In the genomic region with DNA sequence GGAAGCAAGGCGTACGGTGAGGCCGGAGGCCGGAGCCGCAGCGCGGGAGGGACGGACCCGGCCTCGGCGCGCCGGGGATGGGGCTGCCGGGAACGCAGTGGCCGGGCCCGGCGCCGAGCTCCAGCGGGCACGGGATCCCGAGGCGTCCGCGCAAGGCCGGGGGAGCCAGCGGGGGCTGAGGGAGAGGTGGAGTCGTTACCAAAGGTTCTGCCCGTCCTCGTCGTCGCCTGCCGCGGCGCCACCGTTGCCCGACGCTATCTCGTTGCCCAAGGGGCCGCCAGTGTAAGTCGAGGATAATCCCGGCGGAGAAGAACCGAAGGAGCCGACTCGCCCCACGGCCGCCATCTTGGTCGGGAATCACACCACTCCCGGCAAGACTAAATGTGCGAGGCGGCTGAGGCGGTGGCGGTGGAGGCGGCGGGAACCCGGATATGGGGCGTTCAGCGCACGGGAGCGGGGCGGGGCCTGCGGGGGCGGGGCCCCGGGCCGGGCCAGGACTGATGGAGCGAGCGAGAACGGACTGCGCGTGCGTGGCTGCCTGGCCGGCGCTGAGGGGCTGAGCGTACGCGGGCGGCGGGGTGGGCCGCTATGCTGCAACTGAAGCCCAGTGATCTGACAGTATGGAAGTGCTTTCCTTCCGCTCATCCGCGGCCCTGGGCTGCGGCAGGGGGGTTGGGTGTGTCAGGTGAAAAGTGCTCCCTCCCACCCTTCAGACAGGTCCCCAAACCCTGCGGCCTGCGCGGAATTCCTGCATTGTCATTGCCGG, we compare ENCODE assay signal across 1 cellular context.
A peak's percentile ranks its signal among the peaks of the same experiment; 100 is the strongest.
TF ChIP-seq lines count a peak whose summit lies in the region.

A gene (minus strand): TSS at position 433 of the 766 bp plus-strand sequence. CDS start 88 bp downstream, at position 345.

TF ChIP-seq in HEK293, 187 proteins besides CTCF, POLR2A, EP300 and RAD21 (continued from another document):
- TF ChIP-seq, protein P1, sequence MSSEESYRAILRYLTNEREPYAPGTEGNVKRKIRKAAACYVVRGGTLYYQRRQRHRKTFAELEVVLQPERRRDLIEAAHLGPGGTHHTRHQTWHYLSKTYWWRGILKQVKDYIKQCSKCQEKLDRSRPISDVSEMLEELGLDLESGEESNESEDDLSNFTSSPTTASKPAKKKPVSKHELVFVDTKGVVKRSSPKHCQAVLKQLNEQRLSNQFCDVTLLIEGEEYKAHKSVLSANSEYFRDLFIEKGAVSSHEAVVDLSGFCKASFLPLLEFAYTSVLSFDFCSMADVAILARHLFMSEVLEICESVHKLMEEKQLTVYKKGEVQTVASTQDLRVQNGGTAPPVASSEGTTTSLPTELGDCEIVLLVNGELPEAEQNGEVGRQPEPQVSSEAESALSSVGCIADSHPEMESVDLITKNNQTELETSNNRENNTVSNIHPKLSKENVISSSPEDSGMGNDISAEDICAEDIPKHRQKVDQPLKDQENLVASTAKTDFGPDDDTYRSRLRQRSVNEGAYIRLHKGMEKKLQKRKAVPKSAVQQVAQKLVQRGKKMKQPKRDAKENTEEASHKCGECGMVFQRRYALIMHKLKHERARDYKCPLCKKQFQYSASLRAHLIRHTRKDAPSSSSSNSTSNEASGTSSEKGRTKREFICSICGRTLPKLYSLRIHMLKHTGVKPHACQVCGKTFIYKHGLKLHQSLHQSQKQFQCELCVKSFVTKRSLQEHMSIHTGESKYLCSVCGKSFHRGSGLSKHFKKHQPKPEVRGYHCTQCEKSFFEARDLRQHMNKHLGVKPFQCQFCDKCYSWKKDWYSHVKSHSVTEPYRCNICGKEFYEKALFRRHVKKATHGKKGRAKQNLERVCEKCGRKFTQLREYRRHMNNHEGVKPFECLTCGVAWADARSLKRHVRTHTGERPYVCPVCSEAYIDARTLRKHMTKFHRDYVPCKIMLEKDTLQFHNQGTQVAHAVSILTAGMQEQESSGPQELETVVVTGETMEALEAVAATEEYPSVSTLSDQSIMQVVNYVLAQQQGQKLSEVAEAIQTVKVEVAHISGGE (tag by site-specific recombination; conservative IDR thresholded peaks at IDR 0.05; ENCODE audit: low read depth): 0 out of 2 replicates have a peak, but pooled peaks have one; percentile 27
- TF ChIP-seq SCRT2 (tag by site-specific recombination; IDR thresholded peaks at IDR 0.05) (no peak), ZNF311 (tag by site-specific recombination; IDR thresholded peaks at IDR 0.05; ENCODE audit: borderline replicate concordance) (no peak), ZNF610 (tag by site-specific recombination; IDR thresholded peaks at IDR 0.05; ENCODE audit: borderline replicate concordance) (no peak), ZNF184 (tag by site-specific recombination; IDR thresholded peaks at IDR 0.05) (no peak), YY2 (tag by site-specific recombination; IDR thresholded peaks at IDR 0.05) (peak; percentile 70; the same call in 1 of the 2 replicates), PRDM1 (tag by site-specific recombination; IDR thresholded peaks at IDR 0.05) (no peak), ZNF548 (tag by site-specific recombination; IDR thresholded peaks at IDR 0.05) (no peak), ZNF555 (tag by site-specific recombination; conservative IDR thresholded peaks at IDR 0.05) (no peak), GLIS2 (tag by site-specific recombination; IDR thresholded peaks at IDR 0.05) (no peak), KLF7 (tag by site-specific recombination; IDR thresholded peaks at IDR 0.05; ENCODE audit: borderline replicate concordance) (no peak), ZEB2 (tag by site-specific recombination; IDR thresholded peaks at IDR 0.05) (0 out of 2 replicates have a peak, but pooled peaks have one; percentile 69), ZNF785 (tag by site-specific recombination; IDR thresholded peaks at IDR 0.05) (no peak), IKZF3 (tag by site-specific recombination; IDR thresholded peaks at IDR 0.05) (peak; percentile 33; the same call in 1 of the 2 replicates), ZNF121 (tag by site-specific recombination; IDR thresholded peaks at IDR 0.05) (0 out of 2 replicates have a peak, but pooled peaks have one; percentile 10), ZNF433 (tag by site-specific recombination; IDR thresholded peaks at IDR 0.05; ENCODE audit: low read depth) (no peak)
- TF ChIP-seq, protein P2, sequence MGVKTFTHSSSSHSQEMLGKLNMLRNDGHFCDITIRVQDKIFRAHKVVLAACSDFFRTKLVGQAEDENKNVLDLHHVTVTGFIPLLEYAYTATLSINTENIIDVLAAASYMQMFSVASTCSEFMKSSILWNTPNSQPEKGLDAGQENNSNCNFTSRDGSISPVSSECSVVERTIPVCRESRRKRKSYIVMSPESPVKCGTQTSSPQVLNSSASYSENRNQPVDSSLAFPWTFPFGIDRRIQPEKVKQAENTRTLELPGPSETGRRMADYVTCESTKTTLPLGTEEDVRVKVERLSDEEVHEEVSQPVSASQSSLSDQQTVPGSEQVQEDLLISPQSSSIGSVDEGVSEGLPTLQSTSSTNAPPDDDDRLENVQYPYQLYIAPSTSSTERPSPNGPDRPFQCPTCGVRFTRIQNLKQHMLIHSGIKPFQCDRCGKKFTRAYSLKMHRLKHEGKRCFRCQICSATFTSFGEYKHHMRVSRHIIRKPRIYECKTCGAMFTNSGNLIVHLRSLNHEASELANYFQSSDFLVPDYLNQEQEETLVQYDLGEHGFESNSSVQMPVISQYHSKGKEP (tag by site-specific recombination; IDR thresholded peaks at IDR 0.05): no peak
- TF ChIP-seq, protein P3, sequence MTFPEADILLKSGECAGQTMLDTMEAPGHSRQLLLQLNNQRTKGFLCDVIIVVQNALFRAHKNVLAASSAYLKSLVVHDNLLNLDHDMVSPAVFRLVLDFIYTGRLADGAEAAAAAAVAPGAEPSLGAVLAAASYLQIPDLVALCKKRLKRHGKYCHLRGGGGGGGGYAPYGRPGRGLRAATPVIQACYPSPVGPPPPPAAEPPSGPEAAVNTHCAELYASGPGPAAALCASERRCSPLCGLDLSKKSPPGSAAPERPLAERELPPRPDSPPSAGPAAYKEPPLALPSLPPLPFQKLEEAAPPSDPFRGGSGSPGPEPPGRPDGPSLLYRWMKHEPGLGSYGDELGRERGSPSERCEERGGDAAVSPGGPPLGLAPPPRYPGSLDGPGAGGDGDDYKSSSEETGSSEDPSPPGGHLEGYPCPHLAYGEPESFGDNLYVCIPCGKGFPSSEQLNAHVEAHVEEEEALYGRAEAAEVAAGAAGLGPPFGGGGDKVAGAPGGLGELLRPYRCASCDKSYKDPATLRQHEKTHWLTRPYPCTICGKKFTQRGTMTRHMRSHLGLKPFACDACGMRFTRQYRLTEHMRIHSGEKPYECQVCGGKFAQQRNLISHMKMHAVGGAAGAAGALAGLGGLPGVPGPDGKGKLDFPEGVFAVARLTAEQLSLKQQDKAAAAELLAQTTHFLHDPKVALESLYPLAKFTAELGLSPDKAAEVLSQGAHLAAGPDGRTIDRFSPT (tag by site-specific recombination; IDR thresholded peaks at IDR 0.05): no peak
- TF ChIP-seq, protein P4, sequence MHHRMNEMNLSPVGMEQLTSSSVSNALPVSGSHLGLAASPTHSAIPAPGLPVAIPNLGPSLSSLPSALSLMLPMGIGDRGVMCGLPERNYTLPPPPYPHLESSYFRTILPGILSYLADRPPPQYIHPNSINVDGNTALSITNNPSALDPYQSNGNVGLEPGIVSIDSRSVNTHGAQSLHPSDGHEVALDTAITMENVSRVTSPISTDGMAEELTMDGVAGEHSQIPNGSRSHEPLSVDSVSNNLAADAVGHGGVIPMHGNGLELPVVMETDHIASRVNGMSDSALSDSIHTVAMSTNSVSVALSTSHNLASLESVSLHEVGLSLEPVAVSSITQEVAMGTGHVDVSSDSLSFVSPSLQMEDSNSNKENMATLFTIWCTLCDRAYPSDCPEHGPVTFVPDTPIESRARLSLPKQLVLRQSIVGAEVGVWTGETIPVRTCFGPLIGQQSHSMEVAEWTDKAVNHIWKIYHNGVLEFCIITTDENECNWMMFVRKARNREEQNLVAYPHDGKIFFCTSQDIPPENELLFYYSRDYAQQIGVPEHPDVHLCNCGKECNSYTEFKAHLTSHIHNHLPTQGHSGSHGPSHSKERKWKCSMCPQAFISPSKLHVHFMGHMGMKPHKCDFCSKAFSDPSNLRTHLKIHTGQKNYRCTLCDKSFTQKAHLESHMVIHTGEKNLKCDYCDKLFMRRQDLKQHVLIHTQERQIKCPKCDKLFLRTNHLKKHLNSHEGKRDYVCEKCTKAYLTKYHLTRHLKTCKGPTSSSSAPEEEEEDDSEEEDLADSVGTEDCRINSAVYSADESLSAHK (tag by site-specific recombination; IDR thresholded peaks at IDR 0.05): no peak
- TF ChIP-seq, protein P5, sequence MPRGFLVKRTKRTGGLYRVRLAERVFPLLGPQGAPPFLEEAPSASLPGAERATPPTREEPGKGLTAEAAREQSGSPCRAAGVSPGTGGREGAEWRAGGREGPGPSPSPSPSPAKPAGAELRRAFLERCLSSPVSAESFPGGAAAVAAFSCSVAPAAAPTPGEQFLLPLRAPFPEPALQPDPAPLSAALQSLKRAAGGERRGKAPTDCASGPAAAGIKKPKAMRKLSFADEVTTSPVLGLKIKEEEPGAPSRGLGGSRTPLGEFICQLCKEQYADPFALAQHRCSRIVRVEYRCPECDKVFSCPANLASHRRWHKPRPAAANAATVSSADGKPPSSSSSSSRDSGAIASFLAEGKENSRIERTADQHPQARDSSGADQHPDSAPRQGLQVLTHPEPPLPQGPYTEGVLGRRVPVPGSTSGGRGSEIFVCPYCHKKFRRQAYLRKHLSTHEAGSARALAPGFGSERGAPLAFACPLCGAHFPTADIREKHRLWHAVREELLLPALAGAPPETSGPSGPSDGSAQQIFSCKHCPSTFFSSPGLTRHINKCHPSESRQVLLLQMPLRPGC (tag by site-specific recombination; IDR thresholded peaks at IDR 0.05): peak; percentile 80
- TF ChIP-seq, protein P6, sequence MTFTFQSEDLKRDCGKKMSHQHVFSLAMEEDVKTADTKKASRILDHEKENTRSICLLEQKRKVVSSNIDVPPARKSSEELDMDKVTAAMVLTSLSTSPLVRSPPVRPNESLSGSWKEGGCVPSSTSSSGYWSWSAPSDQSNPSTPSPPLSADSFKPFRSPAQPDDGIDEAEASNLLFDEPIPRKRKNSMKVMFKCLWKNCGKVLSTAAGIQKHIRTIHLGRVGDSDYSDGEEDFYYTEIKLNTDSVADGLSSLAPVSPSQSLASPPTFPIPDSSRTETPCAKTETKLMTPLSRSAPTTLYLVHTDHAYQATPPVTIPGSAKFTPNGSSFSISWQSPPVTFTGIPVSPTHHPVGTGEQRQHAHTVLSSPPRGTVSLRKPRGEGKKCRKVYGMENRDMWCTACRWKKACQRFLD (tag by site-specific recombination; IDR thresholded peaks at IDR 0.05): no peak
